Comparison of ENCODE assay signal across 11 cellular contexts in the genomic region with DNA sequence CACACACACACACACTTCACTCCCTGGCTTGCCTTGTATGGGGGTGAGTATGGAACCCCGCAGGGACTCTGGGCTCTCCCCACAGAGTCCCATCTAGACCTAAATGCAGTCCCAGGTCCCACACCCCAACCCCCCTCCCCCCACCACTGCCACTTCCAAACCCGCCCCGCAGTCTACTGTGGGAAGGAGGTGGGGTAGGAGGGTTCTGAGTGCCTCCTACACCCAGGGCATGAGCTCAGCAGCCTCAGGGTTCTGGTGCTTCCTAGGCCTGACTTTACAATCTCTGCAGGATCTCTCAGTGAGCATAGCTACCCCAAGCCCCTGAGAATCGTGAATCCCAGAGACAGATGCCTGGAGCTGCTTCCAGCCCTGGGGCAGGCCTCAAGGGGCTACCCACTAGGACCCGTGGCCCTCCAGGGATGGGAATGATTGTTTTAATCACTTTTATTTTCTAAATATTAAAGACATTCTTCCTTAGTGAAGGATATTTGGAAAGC. TPM values are rescaled to one million over a fixed set of nuclear protein-coding genes. Genes with fewer than 3 reads are reported as not detected.
DNase-seq lines count a peak whose midpoint lies in the region; ATAC-seq and TF ChIP-seq lines count a peak whose summit lies in the region.
"Had no signal": no experiment of that assay in that cellular context is flagged by ENCODE, and none has a peak within 500 bp of the region (broad histone marks: within the 10 kb centered on the region; RNA-seq: fewer than 3 reads in every experiment).

No MANE protein-coding gene starts in this region.

- no peaks in the 10 kb centered on the region for H3K36me3 Mint-ChIP-seq in activated naive CD4-positive, alpha-beta T cell treated with anti-CD3 and anti-CD28 coated beads, Interleukin-2, amount 50 U/mL, for 24 hours
- H3K36me3 Mint-ChIP-seq in activated T-helper 1 cell treated with anti-CD3 and anti-CD28 coated beads, Interleukin-12 subunit alpha, Interleukin-12 subunit beta, Interleukin-2, Interleukin-4 antibody, amounts not matched to agents 30 ng/mL and 10 ng/mL and 1 ng/mL, durations not matched to agents 14 hours and 24 hours and 36 hours (ENCODE audit: low read depth): no peaks in the 10 kb centered on the region
- no peaks in the 10 kb centered on the region for H3K36me3 Mint-ChIP-seq in naive B cell

- H3K9me2 ChIP-seq in Karpas-422 (replicated peaks; ENCODE audit: insufficient read depth, low read length): no peaks in the 10 kb centered on the region

- H3K4me1 ChIP-seq in transverse colon (peaks cover 22 to 52% (median 38%) of the 10 kb centered on the region in 4 donors), Karpas-422 (ENCODE audit: low read length) (no peaks in the 10 kb centered on the region)

- no peak for ATAC-seq in naive B cell (ENCODE audit: low read depth in 2 of 2)

- intact Hi-C loops in activated T-helper 1 cell treated with anti-CD3 and anti-CD28 coated beads, Interleukin-12 subunit alpha, Interleukin-12 subunit beta, Interleukin-2, Interleukin-4 antibody, amounts not matched to agents 30 ng/mL and 10 ng/mL and 1 ng/mL, durations not matched to agents 14 hours and 24 hours and 36 hours (cut with micrococcal nuclease): no loop called here
- intact Hi-C loops in transverse colon (cut with DNase I; ENCODE audit: low total_unique reads): no loop called here

- TF ChIP-seq CTCF in transverse colon (IDR thresholded peaks at IDR 0.05): no peak

- no peaks in the 10 kb centered on the region; the same call in 1 of the 2 replicates for H4K20me1 ChIP-seq in Karpas-422 (ENCODE audit: insufficient read depth, low read depth, low read length)

- H3K79me2 ChIP-seq in Karpas-422 (ENCODE audit: low read length): no peaks in the 10 kb centered on the region

- in situ Hi-C loops in transverse colon (cut with MboI; ENCODE audit: low pct_ligation_motif_present in 1 of 4, low pct_unique_long_range_greater_than_20kb in 1 of 4, low sequenced_read_pairs in 3 of 4): no loop called here

- peak overlapping the region; percentile 61 for H3K4me3 Mint-ChIP-seq in activated naive CD4-positive, alpha-beta T cell treated with anti-CD3 and anti-CD28 coated beads, Interleukin-2, amount 50 U/mL, for 24 hours
- H3K4me3 Mint-ChIP-seq in activated T-helper 1 cell treated with anti-CD3 and anti-CD28 coated beads, Interleukin-12 subunit alpha, Interleukin-12 subunit beta, Interleukin-2, Interleukin-4 antibody, amounts not matched to agents 30 ng/mL and 10 ng/mL and 1 ng/mL, durations not matched to agents 14 hours and 24 hours and 36 hours: peak overlapping the region; percentile 66
- peak overlapping the region; percentile 17 to 75 (median 62) for H3K4me3 Mint-ChIP-seq in naive B cell

- H3K27ac ChIP-seq in transverse colon (peak overlapping the region; percentile 93 to 98 (median 96)), Karpas-422 (ENCODE audit: low read length) (no peak overlapping the region)

- no peak for DNase-seq in activated naive CD4-positive, alpha-beta T cell (lab: John Stamatoyannopoulos, UW)
- DNase-seq in activated T-helper 1 cell treated with anti-CD3 and anti-CD28 coated beads, Interleukin-12 subunit alpha, Interleukin-12 subunit beta, Interleukin-2, Interleukin-4 antibody, amounts not matched to agents 30 ng/mL and 10 ng/mL and 1 ng/mL, durations not matched to agents 14 hours and 24 hours and 36 hours (ENCODE audit: low spot score): no peak
- DNase-seq in naive B cell (no peak), transverse colon (no peak), ureter (ENCODE audit: low spot score) (no peak), Karpas-422 (no peak), NCI-H526 (lab: John Stamatoyannopoulos, UW) (no peak)
- DNase-seq: NCI-H446 treated with DMSO at 0.1 percent for 48 hours, spleen, T1000 had no signal

- peaks cover 18% of the 10 kb centered on the region for H3K27me3 ChIP-seq in transverse colon
- no peaks in the 10 kb centered on the region for H3K27me3 ChIP-seq in Karpas-422 (ENCODE audit: low read length)

- H3K9me3 ChIP-seq in transverse colon (no peaks in the 10 kb centered on the region), Karpas-422 (ENCODE audit: low read length) (no peaks in the 10 kb centered on the region)
- H3K9me3 ChIP-seq: spleen had no signal

- H2AFZ ChIP-seq in Karpas-422 (ENCODE audit: low read length): no peak overlapping the region

- H3K9ac ChIP-seq in Karpas-422 (ENCODE audit: low read length): no peak overlapping the region

- H3K4me1 Mint-ChIP-seq in activated naive CD4-positive, alpha-beta T cell treated with anti-CD3 and anti-CD28 coated beads, Interleukin-2, amount 50 U/mL, for 24 hours: peaks cover 12% of the 10 kb centered on the region
- no peaks in the 10 kb centered on the region for H3K4me1 Mint-ChIP-seq in activated T-helper 1 cell treated with anti-CD3 and anti-CD28 coated beads, Interleukin-12 subunit alpha, Interleukin-12 subunit beta, Interleukin-2, Interleukin-4 antibody, amounts not matched to agents 30 ng/mL and 10 ng/mL and 1 ng/mL, durations not matched to agents 14 hours and 24 hours and 36 hours (ENCODE audit: low read depth)
- peaks cover 5 to 17% (median 7%) of the 10 kb centered on the region in 3 donors for H3K4me1 Mint-ChIP-seq in naive B cell

- H3K9me3 Mint-ChIP-seq in activated naive CD4-positive, alpha-beta T cell treated with anti-CD3 and anti-CD28 coated beads, Interleukin-2, amount 50 U/mL, for 24 hours: no peaks in the 10 kb centered on the region
- no peaks in the 10 kb centered on the region for H3K9me3 Mint-ChIP-seq in activated T-helper 1 cell treated with anti-CD3 and anti-CD28 coated beads, Interleukin-12 subunit alpha, Interleukin-12 subunit beta, Interleukin-2, Interleukin-4 antibody, amounts not matched to agents 30 ng/mL and 10 ng/mL and 1 ng/mL, durations not matched to agents 14 hours and 24 hours and 36 hours
- H3K9me3 Mint-ChIP-seq in naive B cell: no peaks in the 10 kb centered on the region

- 81% methylated on average over 5 of the region's 5 CpGs; no CpG with 5 or more reads in 1 of the 2 donors for WGBS in transverse colon (ENCODE audit: low coverage in 1 of 2), 2 donors

- H3K27ac Mint-ChIP-seq in activated naive CD4-positive, alpha-beta T cell treated with anti-CD3 and anti-CD28 coated beads, Interleukin-2, amount 50 U/mL, for 24 hours: no peak overlapping the region
- no peak overlapping the region for H3K27ac Mint-ChIP-seq in activated T-helper 1 cell treated with anti-CD3 and anti-CD28 coated beads, Interleukin-12 subunit alpha, Interleukin-12 subunit beta, Interleukin-2, Interleukin-4 antibody, amounts not matched to agents 30 ng/mL and 10 ng/mL and 1 ng/mL, durations not matched to agents 14 hours and 24 hours and 36 hours
- no peak overlapping the region for H3K27ac Mint-ChIP-seq in naive B cell

- no peaks in the 10 kb centered on the region for H3K36me3 ChIP-seq in transverse colon
- H3K36me3 ChIP-seq in Karpas-422 (ENCODE audit: insufficient read depth, low read length): no peaks in the 10 kb centered on the region

- no peak overlapping the region for H3K4me2 ChIP-seq in Karpas-422 (ENCODE audit: low read depth, low read length, poor library complexity, severe bottlenecking)

- H3K4me3 ChIP-seq in transverse colon (no peak overlapping the region), Karpas-422 (ENCODE audit: low read length) (no peak overlapping the region)

- no peak for TF ChIP-seq POLR2A in transverse colon (IDR thresholded peaks at IDR 0.05)

- H3K27me3 Mint-ChIP-seq in activated naive CD4-positive, alpha-beta T cell treated with anti-CD3 and anti-CD28 coated beads, Interleukin-2, amount 50 U/mL, for 24 hours: no peaks in the 10 kb centered on the region
- peaks cover 8% of the 10 kb centered on the region for H3K27me3 Mint-ChIP-seq in activated T-helper 1 cell treated with anti-CD3 and anti-CD28 coated beads, Interleukin-12 subunit alpha, Interleukin-12 subunit beta, Interleukin-2, Interleukin-4 antibody, amounts not matched to agents 30 ng/mL and 10 ng/mL and 1 ng/mL, durations not matched to agents 14 hours and 24 hours and 36 hours (ENCODE audit: insufficient read depth)
- peaks cover 9 to 63% (median 58%) of the 10 kb centered on the region in 3 donors for H3K27me3 Mint-ChIP-seq in naive B cell

- TF ChIP-seq EP300 in transverse colon (IDR thresholded peaks at IDR 0.05; ENCODE audit: low read depth): no peak

RNA-seq across cellular contexts. Expression of gene NACC2, which starts 1.5 kb away (rescaled TPM):
- 3.7 and 4.0 TPM in 2 replicates for total RNA-seq in activated T-helper 1 cell treated with anti-CD3 and anti-CD28 coated beads, Interleukin-12 subunit alpha, Interleukin-12 subunit beta, Interleukin-2, Interleukin-4 antibody, amounts not matched to agents 30 ng/mL and 10 ng/mL and 1 ng/mL, durations not matched to agents 14 hours and 24 hours and 36 hours
- under 1 TPM in 4 of 6 donors, not detected in 2; 0.04 to 0.11 (median 0.06) TPM for polyA plus RNA-seq in naive B cell (ENCODE audit: low read depth in 6 of 6)
- total RNA-seq in transverse colon (10 to 100 TPM; 22.2 to 64.3 (median 26.5) TPM), ureter (36.0 TPM)
- total RNA-seq in Karpas-422 (2014; rRNA removed; shearing (Covaris generic); ENCODE audit: low replicate concordance): not detected in 2 replicates

RNA-seq across cellular contexts. Expression of gene TMEM250, which starts 22.1 kb away (rescaled TPM):
- 50.1 and 51.5 TPM in 2 replicates for total RNA-seq in activated T-helper 1 cell treated with anti-CD3 and anti-CD28 coated beads, Interleukin-12 subunit alpha, Interleukin-12 subunit beta, Interleukin-2, Interleukin-4 antibody, amounts not matched to agents 30 ng/mL and 10 ng/mL and 1 ng/mL, durations not matched to agents 14 hours and 24 hours and 36 hours
- polyA plus RNA-seq in naive B cell (ENCODE audit: low read depth in 6 of 6): 10 to 100 TPM in 5 of 6 donors, 1 to 10 TPM in 1; 6.8 to 26.5 (median 18.0) TPM
- total RNA-seq in transverse colon: 100 to 1,000 TPM in 2 of 4 donors, 10 to 100 TPM in 2; 50.3 to 187 (median 86.6) TPM
- 31.8 TPM for total RNA-seq in ureter
- 15.1 and 40.9 TPM in 2 replicates for total RNA-seq in Karpas-422 (2014; rRNA removed; shearing (Covaris generic); ENCODE audit: low replicate concordance)
